Comparison of ENCODE assay signal across 23 cellular contexts in genomic region chr11:1372660-1373059, GRCh38.
"Had no signal": no experiment of that assay in that cellular context is flagged by ENCODE, and none has a peak within 500 bp of the region (broad histone marks: within the 10 kb centered on the region; RNA-seq: fewer than 3 reads in every experiment).

No MANE protein-coding gene starts in this region.

- H3K4me1 ChIP-seq: colonic mucosa, esophagus squamous epithelium, neural progenitor cell, parathyroid adenoma, spleen, testis, tibial artery had no signal

- H3K4me2 ChIP-seq: neural progenitor cell had no signal

- H3K27me3 ChIP-seq: colonic mucosa, neural progenitor cell, testis had no signal

- ATAC-seq: effector memory CD8-positive, alpha-beta T cell; left lobe of liver; mucosa of descending colon; stimulated activated memory B cell treated with anti-CD40 and anti-IgM and Interleukin-4, amounts not matched to agents 10 μg/mL and 1 μg/mL and 100 μg/mL, for 72 hours; stimulated activated naive CD8-positive, alpha-beta T cell treated with anti-CD3 and anti-CD28 coated beads, Interleukin-15, Interleukin-2, amounts not matched to agents 100 U/mL and 50 U/mL, for 24 hours had no signal

- DNase-seq: colonic mucosa; effector memory CD8-positive, alpha-beta T cell; erythroblast; esophagus squamous epithelium; foreskin melanocyte; hypothalamus; immature natural killer cell; islet precursor cell; mesenchymal stem cell; naive B cell; spleen; stimulated activated CD4-positive, alpha-beta T cell treated with anti-CD3 and anti-CD28 coated beads, Interleukin-4, amount 100 ng/mL, for 4 hours; stimulated activated naive CD8-positive, alpha-beta T cell treated with anti-CD3 and anti-CD28 coated beads, Interleukin-15, Interleukin-2, amounts not matched to agents 100 U/mL and 50 U/mL, for 24 hours; substantia nigra; testis had no signal

- H3K9me3 ChIP-seq: colonic mucosa, esophagus squamous epithelium, mucosa of descending colon, testis, tibial artery had no signal

- H3K27ac ChIP-seq: colonic mucosa, esophagus squamous epithelium, neural progenitor cell, parathyroid adenoma, skin epidermis, spleen, testis, tibial artery had no signal

- FAIRE-seq: endometrium had no signal

- H2AFZ ChIP-seq: neural progenitor cell, parathyroid adenoma had no signal

- H3K36me3 ChIP-seq: colonic mucosa, esophagus squamous epithelium, neural progenitor cell, spleen, tibial artery had no signal

- H3K79me2 ChIP-seq: parathyroid adenoma had no signal

- H3K9ac ChIP-seq: neural progenitor cell, parathyroid adenoma had no signal

- H3K4me3 ChIP-seq: colonic mucosa, esophagus squamous epithelium, mucosa of descending colon, neural progenitor cell, skin epidermis, spleen, testis, tibial artery had no signal
